Comparison of ENCODE assay signal across 8 cellular contexts in the genomic region with DNA sequence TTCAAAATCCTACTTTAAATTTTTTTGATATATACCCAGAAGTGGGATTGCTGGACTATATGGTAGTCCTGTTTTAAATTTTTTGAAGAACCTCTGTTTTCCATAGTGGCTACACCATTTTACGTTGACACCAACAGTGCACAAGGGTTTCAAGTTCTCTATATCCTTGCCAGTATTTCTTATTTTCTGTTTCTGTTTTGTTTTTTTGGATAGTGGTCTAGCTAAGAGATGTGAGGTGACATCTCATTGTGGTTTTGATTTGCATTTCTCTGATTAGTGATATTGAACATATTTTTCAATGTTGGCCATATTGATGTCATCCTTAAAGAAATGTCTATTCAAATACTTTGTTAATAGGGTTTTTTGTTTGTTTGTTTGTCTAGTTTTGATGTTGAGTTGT.
DNase-seq lines count a peak whose midpoint lies in the region; ATAC-seq lines count a peak whose summit lies in the region.
"Not testable (repeated sequence)": the region's sequence is repeated elsewhere in the genome, so short reads cannot be mapped to it uniquely, and the experiment has no call there.

No MANE protein-coding gene starts in this region.

- not testable (repeated sequence) for DNase-seq in memory B cell (ENCODE audit: low spot score in 2 of 2)

- not testable (repeated sequence) for H3K4me1 Mint-ChIP-seq in memory B cell

- not testable (repeated sequence) for H3K27ac Mint-ChIP-seq in memory B cell

- ATAC-seq in GM18519 (IDR thresholded peaks at IDR 0.05; ENCODE audit: low FRiP score, unreplicated experiment): peak; percentile 66
- peak; percentile 51 for ATAC-seq in GM19043 (IDR thresholded peaks at IDR 0.05; ENCODE audit: low read depth, unreplicated experiment)
- peak; percentile 68 for ATAC-seq in GM21381 (IDR thresholded peaks at IDR 0.05; ENCODE audit: unreplicated experiment)
- peak; percentile 67 for ATAC-seq in GM21723 (IDR thresholded peaks at IDR 0.05; ENCODE audit: unreplicated experiment)
- peak; percentile 46 for ATAC-seq in HG02884 (IDR thresholded peaks at IDR 0.05; ENCODE audit: unreplicated experiment)
- ATAC-seq in HG03108 (IDR thresholded peaks at IDR 0.05; ENCODE audit: unreplicated experiment): peak; percentile 48
- peak; percentile 60 for ATAC-seq in HG03432 (IDR thresholded peaks at IDR 0.05; ENCODE audit: unreplicated experiment)
- ATAC-seq in memory B cell (ENCODE audit: low read depth): peak; percentile 77

- H3K36me3 Mint-ChIP-seq in memory B cell: not testable (repeated sequence)

- not testable (repeated sequence) for H3K9me3 Mint-ChIP-seq in memory B cell

- not testable (repeated sequence) for H3K4me3 Mint-ChIP-seq in memory B cell

- H3K27me3 Mint-ChIP-seq in memory B cell: not testable (repeated sequence)
